8 cellular contexts compared by ENCODE assay signal in the genomic region with DNA sequence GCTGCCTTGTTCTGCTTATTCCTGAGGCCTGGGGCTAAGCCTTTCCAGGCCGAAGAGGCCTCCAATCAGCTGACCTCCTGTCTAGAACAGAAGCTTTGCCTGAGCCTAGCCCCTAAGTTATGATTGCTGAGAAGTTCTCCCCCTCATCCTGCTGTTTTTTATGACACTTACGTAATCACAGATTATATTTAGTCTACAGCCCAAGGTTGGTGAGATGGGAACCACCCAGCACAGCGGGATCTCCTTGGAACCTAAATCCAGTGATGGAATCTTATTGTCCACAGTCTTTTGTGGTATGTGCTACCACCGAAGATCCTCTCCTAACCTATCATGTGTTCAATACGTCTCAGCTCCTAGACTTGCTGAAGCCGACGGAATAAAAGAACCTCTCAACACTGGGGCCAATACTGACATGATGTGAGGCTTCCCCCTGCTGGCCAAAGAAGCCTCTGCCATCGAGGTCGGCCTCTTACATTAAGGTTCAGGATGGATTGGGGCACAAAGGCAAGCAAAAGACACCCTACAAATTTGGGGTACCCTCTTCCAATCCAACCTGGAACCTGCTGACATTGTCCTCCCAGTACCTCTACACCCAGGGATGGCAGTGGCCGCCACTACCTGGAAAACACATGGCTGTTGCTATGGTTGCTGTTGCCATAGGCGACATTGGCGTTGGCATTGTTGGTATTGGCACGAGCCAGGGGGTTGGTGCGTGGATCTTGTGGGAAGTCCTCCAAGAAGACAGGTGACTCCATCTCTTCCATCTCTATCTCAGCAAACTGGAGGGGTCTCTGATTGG. TPM values are rescaled to one million over a fixed set of nuclear protein-coding genes. Genes with fewer than 3 reads are reported as not detected.
A peak's percentile ranks its signal among the peaks of the same experiment; 100 is the strongest.
DNase-seq lines count a peak whose midpoint lies in the region; ATAC-seq and TF ChIP-seq lines count a peak whose summit lies in the region.

No MANE protein-coding gene starts in this region.

- no peak overlapping the region for H3K27ac Mint-ChIP-seq in activated T-cell treated with anti-CD3 and anti-CD28 coated beads, Interleukin-2, amount 50 U/mL, for 72 hours

- CTCF ChIA-PET in Panc1 (lab: Charles Lee) = interaction anchor here (0.6 to 1.7 kb wide), 3 partner anchors 22 to 71 kb away, joined by 3 to 8 read pairs (median 6); no protein-coding TSS in a partner anchor

- no peaks in the 10 kb centered on the region for H3K4me1 ChIP-seq in Panc1 (ENCODE audit: control insufficient read depth, insufficient read depth, low read length)
- peaks cover 0 to 5% (median 4%) of the 10 kb centered on the region in 4 donors for H3K4me1 ChIP-seq in transverse colon

- ATAC-seq in GM18909 (IDR thresholded peaks at IDR 0.05; ENCODE audit: poor library complexity, unreplicated experiment) (peak; percentile 62), Panc1 (peak; percentile 89)
- ATAC-seq in activated T-cell treated with anti-CD3 and anti-CD28 coated beads, Interleukin-2, amount 50 U/mL, for 72 hours (replicated peaks in 1 of 2) = peak; percentile 85 to 89

- peak; percentile 64 to 65 for DNase-seq in AML-193 (lab: John Stamatoyannopoulos, UW)
- peak; percentile 35 for DNase-seq in Panc1 (ENCODE audit: low read depth, low spot score)
- peak; percentile 67 to 70 for DNase-seq in activated T-cell treated with anti-CD3 and anti-CD28 coated beads, Interleukin-2, amount 50 U/mL, for 72 hours
- peak; percentile 74 for DNase-seq in fibroblast of peridontal ligament (ENCODE audit: extremely low read depth)
- peak in 48 of 56 donors; percentile 21 to 85 (median 60) for DNase-seq in nucleus accumbens (lab: John Stamatoyannopoulos, UW)
- DNase-seq in transverse colon = peak; percentile 72

- H3K27me3 ChIP-seq in Panc1 (ENCODE audit: control insufficient read depth, insufficient read depth, low read length) (no peaks in the 10 kb centered on the region), transverse colon (no peaks in the 10 kb centered on the region)

- POLR2A ChIA-PET in Panc1 (lab: Charles Lee) = no interaction called here

- H3K4me3 ChIP-seq in Panc1 (ENCODE audit: low read depth in 2 of 2, low read length in 2 of 2) (no peak overlapping the region), transverse colon (no peak overlapping the region)

- 27 to 40% methylated on average over 3 to 14 of the region's 14 CpGs for WGBS in transverse colon (ENCODE audit: low coverage in 1 of 2), 2 donors

- H3K4me1 Mint-ChIP-seq in activated T-cell treated with anti-CD3 and anti-CD28 coated beads, Interleukin-2, amount 50 U/mL, for 72 hours (ENCODE audit: low read depth) = no peaks in the 10 kb centered on the region

- H3K9me3 Mint-ChIP-seq in activated T-cell treated with anti-CD3 and anti-CD28 coated beads, Interleukin-2, amount 50 U/mL, for 72 hours = no peaks in the 10 kb centered on the region

- no peaks in the 10 kb centered on the region for H3K36me3 Mint-ChIP-seq in activated T-cell treated with anti-CD3 and anti-CD28 coated beads, Interleukin-2, amount 50 U/mL, for 72 hours (ENCODE audit: insufficient read depth in 2 of 2)

- H3K27me3 Mint-ChIP-seq in activated T-cell treated with anti-CD3 and anti-CD28 coated beads, Interleukin-2, amount 50 U/mL, for 72 hours (ENCODE audit: low read depth) = peaks cover 5% of the 10 kb centered on the region

- TF ChIP-seq CTCF in Panc1 (IDR thresholded peaks at IDR 0.05) (peak; percentile 90), transverse colon (IDR thresholded peaks at IDR 0.05) (peak; percentile 83 to 94 (median 89))

- intact Hi-C loops in Panc1 (cut with micrococcal nuclease; ENCODE audit: unreplicated experiment) (loop anchor here (2.0 kb wide), 2 partner anchors 64 to 72 kb away; no protein-coding TSS in a partner anchor), transverse colon (cut with DNase I; ENCODE audit: low total_unique reads) (loop anchor here (2.0 kb wide), 1 partner anchor 70 kb away; no protein-coding TSS in a partner anchor)

- H3K27ac ChIP-seq in Panc1 (ENCODE audit: low read length) (no peak overlapping the region), transverse colon (no peak overlapping the region)

- TF ChIP-seq POLR2A in transverse colon (IDR thresholded peaks at IDR 0.05) = no peak

- TF ChIP-seq EP300 in Ishikawa (IDR thresholded peaks at IDR 0.05; ENCODE audit: borderline replicate concordance) (no peak), transverse colon (IDR thresholded peaks at IDR 0.05; ENCODE audit: low read depth) (no peak)

- TF ChIP-seq RAD21 in Ishikawa (IDR thresholded peaks at IDR 0.05; ENCODE audit: low read depth) = peak; percentile 95

- H3K9me3 ChIP-seq in Panc1 (ENCODE audit: control insufficient read depth, insufficient read depth, low read depth, low read length) (no peaks in the 10 kb centered on the region), transverse colon (no peaks in the 10 kb centered on the region)

- in situ Hi-C loops in Panc1 (cut with HindIII; ENCODE audit: low pct_unique_long_range_greater_than_20kb, low sequenced_read_pairs) (no loop called here), transverse colon (cut with MboI; ENCODE audit: low pct_ligation_motif_present in 1 of 4, low pct_unique_long_range_greater_than_20kb in 1 of 4, low sequenced_read_pairs in 3 of 4) (loop anchor here in 3 of 4 donors (5.0 to 25.0 kb wide), 3 partner anchors 66 to 431 kb away; a partner anchor contains a TSS)

- H3K36me3 ChIP-seq in Panc1 (ENCODE audit: control insufficient read depth, insufficient read depth, low read length) = no peaks in the 10 kb centered on the region
- no peaks in the 10 kb centered on the region for H3K36me3 ChIP-seq in transverse colon

- no peak overlapping the region for H3K4me3 Mint-ChIP-seq in activated T-cell treated with anti-CD3 and anti-CD28 coated beads, Interleukin-2, amount 50 U/mL, for 72 hours

- BruUV-seq in Panc1 (replicated peaks; lab: Mats Ljungman, UMichigan) = no TSS peak

TF ChIP-seq in Ishikawa, 13 proteins besides CTCF, POLR2A, EP300 and RAD21:
- TF ChIP-seq NFIC (IDR thresholded peaks at IDR 0.05) (no peak), YY1 (IDR thresholded peaks at IDR 0.05; ENCODE audit: low read depth) (no peak)
TF ChIP-seq in Ishikawa: peak in this region for 0.

RNA-seq across cellular contexts. Expression of a gene that starts 19.3 kb away (rescaled TPM):
- total RNA-seq in Panc1 (2021; ENCODE audit: unreplicated experiment) = 0.46 TPM
- polyA plus RNA-seq in Panc1 (2012; ENCODE audit: insufficient read length) = 0.33 TPM
- total RNA-seq in activated T-cell treated with anti-CD3 and anti-CD28 coated beads, Interleukin-2, amount 50 U/mL, for 72 hours = 100 to 1,000 TPM in 1 of 2 donors, 10 to 100 TPM in 1; 91.7 to 101 TPM
- total RNA-seq in transverse colon = 10 to 100 TPM in 3 of 4 donors, 1 to 10 TPM in 1; 3.2 to 40.4 (median 22.7) TPM
